Comparison of ENCODE assay signal across 11 cellular contexts in genomic region chr18:80126797-80127196, GRCh38.
"Had no signal": no experiment of that assay in that cellular context is flagged by ENCODE, and none has a peak within 500 bp of the region (broad histone marks: within the 10 kb centered on the region; RNA-seq: fewer than 3 reads in every experiment).

No MANE protein-coding gene starts in this region.

- H2AFZ ChIP-seq: parathyroid adenoma had no signal

- H3K27ac ChIP-seq: gastroesophageal sphincter, heart right ventricle, lower lobe of right lung, parathyroid adenoma, thyroid gland had no signal

- H3K27me3 Mint-ChIP-seq: activated T-helper 17 cell treated with anti-CD3 and anti-CD28 coated beads, Interleukin-2, amount 50 U/mL, for 72 hours had no signal

- H3K27me3 ChIP-seq: gastroesophageal sphincter, heart right ventricle, thyroid gland had no signal

- H3K9me3 ChIP-seq: gastroesophageal sphincter, heart right ventricle, lower lobe of right lung, thyroid gland had no signal

- H3K4me3 Mint-ChIP-seq: activated T-helper 17 cell treated with anti-CD3 and anti-CD28 coated beads, Interleukin-2, amount 50 U/mL, for 72 hours had no signal

- DNase-seq: activated CD4-positive, CD25-positive, alpha-beta regulatory T cell; heart right ventricle; left cardiac atrium; lower lobe of right lung; midbrain; stimulated activated CD4-positive, alpha-beta T cell treated with anti-CD3 and anti-CD28 coated beads, Interleukin-1b, Interleukin-23, amount 100 ng/mL, for 48 hours; SW 1271; thyroid gland had no signal

- ATAC-seq: activated T-helper 17 cell treated with anti-CD3 and anti-CD28 coated beads, Interleukin-2, amount 50 U/mL, for 72 hours; gastroesophageal sphincter; heart right ventricle; left cardiac atrium; lower lobe of right lung had no signal

- H3K9ac ChIP-seq: parathyroid adenoma had no signal

- H3K9me3 Mint-ChIP-seq: activated T-helper 17 cell treated with anti-CD3 and anti-CD28 coated beads, Interleukin-2, amount 50 U/mL, for 72 hours had no signal

- H3K4me1 ChIP-seq: heart right ventricle, lower lobe of right lung, parathyroid adenoma, thyroid gland had no signal

- H3K27ac Mint-ChIP-seq: activated T-helper 17 cell treated with anti-CD3 and anti-CD28 coated beads, Interleukin-2, amount 50 U/mL, for 72 hours had no signal
